Comparison of ENCODE assay signal across 8 cellular contexts in the genomic region with DNA sequence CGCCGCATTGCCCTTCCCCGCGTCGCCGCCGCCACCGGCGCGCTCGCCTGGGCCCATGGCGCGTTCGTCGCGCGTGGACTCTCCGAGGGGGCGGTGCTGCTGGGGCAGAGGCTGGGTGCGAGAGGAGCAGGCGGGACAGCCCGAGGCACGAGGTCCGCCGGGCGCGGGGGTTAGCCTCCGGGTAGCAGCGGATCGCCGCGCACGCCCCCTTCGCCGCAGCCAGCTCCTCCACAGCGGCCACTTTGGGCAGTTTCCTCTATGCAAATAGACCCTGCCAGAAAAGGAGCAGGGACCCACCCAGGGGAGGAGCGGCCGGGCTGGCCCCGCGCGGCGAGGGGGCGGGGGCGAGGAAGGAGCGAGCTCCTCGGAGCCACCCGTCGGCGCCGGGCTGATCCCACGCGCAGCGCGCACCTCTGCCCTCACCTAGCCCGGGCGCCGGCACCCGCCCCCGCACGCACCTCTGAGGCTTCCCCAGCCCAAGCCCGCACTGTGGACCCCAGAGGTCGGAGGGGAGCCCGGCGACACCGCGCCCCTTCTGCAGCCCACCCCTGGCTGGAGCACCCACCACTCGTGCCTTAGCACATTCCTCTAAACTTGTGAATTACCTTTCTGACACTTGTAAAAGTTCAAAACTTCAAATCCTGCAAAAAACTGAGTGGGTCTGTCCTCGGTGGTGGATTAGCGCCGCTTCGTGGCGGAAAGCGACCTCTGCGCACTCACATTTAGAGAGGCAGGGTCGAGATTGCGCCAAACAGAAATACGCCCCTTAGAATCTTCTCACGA. TPM values are rescaled to one million over a fixed set of nuclear protein-coding genes. Genes with fewer than 3 reads are reported as not detected.
A peak's percentile ranks its signal among the peaks of the same experiment; 100 is the strongest.
DNase-seq lines count a peak whose midpoint lies in the region; ATAC-seq and TF ChIP-seq lines count a peak whose summit lies in the region.

Gene COL23A1 (minus strand): TSS at position 253 of the 783 bp plus-strand sequence.

- peak within 1 kb of the TSS; percentile 75 for H3K4me3 Mint-ChIP-seq in activated T-helper 1 cell treated with anti-CD3 and anti-CD28 coated beads, Interleukin-12 subunit alpha, Interleukin-12 subunit beta, Interleukin-2, Interleukin-4 antibody, amounts not matched to agents 30 ng/mL and 10 ng/mL and 1 ng/mL, durations not matched to agents 14 hours and 24 hours and 36 hours
- peak within 1 kb of the TSS; percentile 85 for H3K4me3 Mint-ChIP-seq in natural killer cell
- peak within 1 kb of the TSS; percentile 93 for H3K4me3 Mint-ChIP-seq in type B pancreatic cell

- intact Hi-C loops in activated T-helper 1 cell treated with anti-CD3 and anti-CD28 coated beads, Interleukin-12 subunit alpha, Interleukin-12 subunit beta, Interleukin-2, Interleukin-4 antibody, amounts not matched to agents 30 ng/mL and 10 ng/mL and 1 ng/mL, durations not matched to agents 14 hours and 24 hours and 36 hours (cut with micrococcal nuclease): loop anchor here (1.0 to 2.0 kb wide), 3 partner anchors 36 to 355 kb away; partner anchors contain the start of gene CLK4
- intact Hi-C loops in natural killer cell (cut with micrococcal nuclease): loop anchor here (2.0 kb wide), 1 partner anchor 310 kb away; no protein-coding TSS in a partner anchor

- H3K4me1 Mint-ChIP-seq in activated T-helper 1 cell treated with anti-CD3 and anti-CD28 coated beads, Interleukin-12 subunit alpha, Interleukin-12 subunit beta, Interleukin-2, Interleukin-4 antibody, amounts not matched to agents 30 ng/mL and 10 ng/mL and 1 ng/mL, durations not matched to agents 14 hours and 24 hours and 36 hours (ENCODE audit: low read depth): peaks cover 9% of the 10 kb centered on the region
- peaks cover 0 to 10% of the 10 kb centered on the region in 2 donors for H3K4me1 Mint-ChIP-seq in natural killer cell
- peaks cover 30% of the 10 kb centered on the region for H3K4me1 Mint-ChIP-seq in type B pancreatic cell (ENCODE audit: unreplicated experiment)

- peaks cover 15% of the 10 kb centered on the region for H3K36me3 Mint-ChIP-seq in activated T-helper 1 cell treated with anti-CD3 and anti-CD28 coated beads, Interleukin-12 subunit alpha, Interleukin-12 subunit beta, Interleukin-2, Interleukin-4 antibody, amounts not matched to agents 30 ng/mL and 10 ng/mL and 1 ng/mL, durations not matched to agents 14 hours and 24 hours and 36 hours (ENCODE audit: low read depth)
- H3K36me3 Mint-ChIP-seq in natural killer cell (peaks cover 17% of the 10 kb centered on the region), type B pancreatic cell (peaks cover 20% of the 10 kb centered on the region)

- DNase-seq in DMS53 (lab: John Stamatoyannopoulos, UW): peak; percentile 8
- no peak for DNase-seq in DMS53 treated with DMSO at 0.1 percent for 48 hours (lab: John Stamatoyannopoulos, UW; ENCODE audit: unreplicated experiment)
- peak; percentile 29 for DNase-seq in NCI-H226
- peak; percentile 31 for DNase-seq in activated T-helper 1 cell treated with anti-CD3 and anti-CD28 coated beads, Interleukin-12 subunit alpha, Interleukin-12 subunit beta, Interleukin-2, Interleukin-4 antibody, amounts not matched to agents 30 ng/mL and 10 ng/mL and 1 ng/mL, durations not matched to agents 14 hours and 24 hours and 36 hours (ENCODE audit: low spot score)
- peak; percentile 37 for DNase-seq in fibroblast of the aortic adventitia (ENCODE audit: low read depth)
- peak; percentile 44 for DNase-seq in natural killer cell
- DNase-seq in type B pancreatic cell (ENCODE audit: extremely low spot score, unreplicated experiment): peak; percentile 77
- no peak for DNase-seq in effector CD4-positive, alpha-beta T cell

- peaks cover 15% of the 10 kb centered on the region for H3K9me3 Mint-ChIP-seq in activated T-helper 1 cell treated with anti-CD3 and anti-CD28 coated beads, Interleukin-12 subunit alpha, Interleukin-12 subunit beta, Interleukin-2, Interleukin-4 antibody, amounts not matched to agents 30 ng/mL and 10 ng/mL and 1 ng/mL, durations not matched to agents 14 hours and 24 hours and 36 hours
- peaks cover 4 to 11% of the 10 kb centered on the region in 2 donors for H3K9me3 Mint-ChIP-seq in natural killer cell
- peaks cover 5% of the 10 kb centered on the region for H3K9me3 Mint-ChIP-seq in type B pancreatic cell

- H3K27me3 Mint-ChIP-seq in activated T-helper 1 cell treated with anti-CD3 and anti-CD28 coated beads, Interleukin-12 subunit alpha, Interleukin-12 subunit beta, Interleukin-2, Interleukin-4 antibody, amounts not matched to agents 30 ng/mL and 10 ng/mL and 1 ng/mL, durations not matched to agents 14 hours and 24 hours and 36 hours (ENCODE audit: insufficient read depth): peaks cover 37% of the 10 kb centered on the region
- peaks cover 25 to 54% of the 10 kb centered on the region in 2 donors for H3K27me3 Mint-ChIP-seq in natural killer cell (ENCODE audit: low read depth in 2 of 2)
- H3K27me3 Mint-ChIP-seq in type B pancreatic cell: peaks cover 50% of the 10 kb centered on the region

- peak within 1 kb of the TSS; percentile 52 for H3K4me3 ChIP-seq in fibroblast of the aortic adventitia (ENCODE audit: low read depth, low read length)

- TF ChIP-seq CTCF in fibroblast of the aortic adventitia (IDR thresholded peaks at IDR 0.05; ENCODE audit: insufficient read depth, low read length) (peak; percentile 61), natural killer cell (IDR thresholded peaks at IDR 0.05) (peak; percentile 25), type B pancreatic cell (conservative IDR thresholded peaks at IDR 0.05) (peak; percentile 92)

- peak; percentile 74 to 88 (median 86) for ATAC-seq in natural killer cell

- H3K27ac Mint-ChIP-seq in activated T-helper 1 cell treated with anti-CD3 and anti-CD28 coated beads, Interleukin-12 subunit alpha, Interleukin-12 subunit beta, Interleukin-2, Interleukin-4 antibody, amounts not matched to agents 30 ng/mL and 10 ng/mL and 1 ng/mL, durations not matched to agents 14 hours and 24 hours and 36 hours: no peak within 1 kb of the TSS
- H3K27ac Mint-ChIP-seq in natural killer cell (no peak within 1 kb of the TSS), type B pancreatic cell (no peak within 1 kb of the TSS)

RNA-seq across cellular contexts. Expression of gene COL23A1, which starts in this region (rescaled TPM):
- not detected in 2 replicates for total RNA-seq in activated T-helper 1 cell treated with anti-CD3 and anti-CD28 coated beads, Interleukin-12 subunit alpha, Interleukin-12 subunit beta, Interleukin-2, Interleukin-4 antibody, amounts not matched to agents 30 ng/mL and 10 ng/mL and 1 ng/mL, durations not matched to agents 14 hours and 24 hours and 36 hours
- total RNA-seq in fibroblast of the aortic adventitia (ENCODE audit: low replicate concordance): 0.57 TPM in 1 of 2 replicates, not detected in the other
- total RNA-seq in natural killer cell: under 1 TPM in 1 of 3 donors, not detected in 2; 0.15 TPM
- 1.5 and 15.5 TPM in 2 replicates for total RNA-seq in type B pancreatic cell (ENCODE audit: low replicate concordance)

Comparison
In these comparisons a context has a peak if more than half of its experiments do, and no peak if none do; other contexts are left out.
1. DNase-seq: peak in DMS53 (single experiment), NCI-H226 (single experiment) and type B pancreatic cell (single experiment); none in DMS53 treated with DMSO at 0.1 percent for 48 hours (single experiment) and effector CD4-positive, alpha-beta T cell (single experiment).
2. Peak in DNase-seq in activated T-helper 1 cell treated with anti-CD3 and anti-CD28 coated beads, Interleukin-12 subunit alpha, Interleukin-12 subunit beta, Interleukin-2, Interleukin-4 antibody, amounts not matched to agents 30 ng/mL and 10 ng/mL and 1 ng/mL, durations not matched to agents 14 hours and 24 hours and 36 hours; RNA of the gene not detected or under 1 TPM.
3. Peak in DNase-seq and H3K4me3 ChIP-seq in fibroblast of the aortic adventitia; RNA of the gene not detected or under 1 TPM.
4. Peak in DNase-seq and ATAC-seq in natural killer cell; RNA of the gene not detected or under 1 TPM.
5. CTCF ChIP-seq: peak in every context shown above with its lines; median percentile 92 in type B pancreatic cell; 61 in fibroblast of the aortic adventitia; 25 in natural killer cell.
6. Peak in every context shown above with its lines, with median percentiles within 50 percentile points of each other: H3K4me3 Mint-ChIP-seq.